In genomic region chr4:95155759-95156451, GRCh38 we compare ENCODE assay signal across 8 cellular contexts.
A peak's percentile ranks its signal among the peaks of the same experiment; 100 is the strongest.
DNase-seq lines count a peak whose midpoint lies in the region; ATAC-seq, FAIRE-seq and TF ChIP-seq lines count a peak whose summit lies in the region.

No MANE protein-coding gene starts in this region.

- peak; percentile 53 for FAIRE-seq in GM19239 (lab: Jason Lieb, UNC)

- in situ Hi-C loops in astrocyte of the cerebellum (cut with HindIII; ENCODE audit: low sequenced_read_pairs): no loop called here

- H3K4me3 ChIP-seq in astrocyte of the cerebellum (ENCODE audit: low read depth, low read length) (no peak overlapping the region), left lung (no peak overlapping the region)

- H3K36me3 ChIP-seq in left lung: no peaks in the 10 kb centered on the region

- peak; percentile 48 for TF ChIP-seq CTCF in astrocyte of the cerebellum (IDR thresholded peaks at IDR 0.05; ENCODE audit: low read depth, low read length, missing control alignments)
- peak; percentile 40 to 54 for TF ChIP-seq CTCF in left lung (IDR thresholded peaks at IDR 0.05)

- no peaks in the 10 kb centered on the region for H3K9me3 ChIP-seq in left lung

- no peaks in the 10 kb centered on the region for H3K27me3 ChIP-seq in left lung

- ATAC-seq in left lung: peak; percentile 65

- intact Hi-C loops in left lung (cut with DNase I): no loop called here

- H3K27ac ChIP-seq in left lung: no peak overlapping the region

- no peaks in the 10 kb centered on the region for H3K4me1 ChIP-seq in left lung

- DNase-seq in DMS 273 (lab: John Stamatoyannopoulos, UW; ENCODE audit: unreplicated experiment) (peak; percentile 46), DMS 273 treated with DMSO at 0.1 percent for 48 hours (lab: John Stamatoyannopoulos, UW) (no peak), GM19239 (ENCODE audit: insufficient read length, low spot score) (peak; percentile 16), LHCN-M2 (ENCODE audit: low read depth) (peak; percentile 85), astrocyte of the cerebellum (ENCODE audit: low read depth) (peak; percentile 38), left lung (no peak), NCI-H2029 treated with DMSO at 0.1 percent for 48 hours (lab: John Stamatoyannopoulos, UW) (no peak), DMS79 (lab: John Stamatoyannopoulos, UW) (no peak)

Comparison
In these comparisons a context has a peak if more than half of its experiments do, and no peak if none do; other contexts are left out.
1. DNase-seq: peak in DMS 273 (single experiment), GM19239 (single experiment), LHCN-M2 (single experiment) and astrocyte of the cerebellum (single experiment); none in DMS 273 treated with DMSO at 0.1 percent for 48 hours (single experiment), left lung (0 of 2), NCI-H2029 treated with DMSO at 0.1 percent for 48 hours (single experiment) and DMS79 (single experiment).